Comparison of ENCODE assay signal across 2 cellular contexts in the genomic region with DNA sequence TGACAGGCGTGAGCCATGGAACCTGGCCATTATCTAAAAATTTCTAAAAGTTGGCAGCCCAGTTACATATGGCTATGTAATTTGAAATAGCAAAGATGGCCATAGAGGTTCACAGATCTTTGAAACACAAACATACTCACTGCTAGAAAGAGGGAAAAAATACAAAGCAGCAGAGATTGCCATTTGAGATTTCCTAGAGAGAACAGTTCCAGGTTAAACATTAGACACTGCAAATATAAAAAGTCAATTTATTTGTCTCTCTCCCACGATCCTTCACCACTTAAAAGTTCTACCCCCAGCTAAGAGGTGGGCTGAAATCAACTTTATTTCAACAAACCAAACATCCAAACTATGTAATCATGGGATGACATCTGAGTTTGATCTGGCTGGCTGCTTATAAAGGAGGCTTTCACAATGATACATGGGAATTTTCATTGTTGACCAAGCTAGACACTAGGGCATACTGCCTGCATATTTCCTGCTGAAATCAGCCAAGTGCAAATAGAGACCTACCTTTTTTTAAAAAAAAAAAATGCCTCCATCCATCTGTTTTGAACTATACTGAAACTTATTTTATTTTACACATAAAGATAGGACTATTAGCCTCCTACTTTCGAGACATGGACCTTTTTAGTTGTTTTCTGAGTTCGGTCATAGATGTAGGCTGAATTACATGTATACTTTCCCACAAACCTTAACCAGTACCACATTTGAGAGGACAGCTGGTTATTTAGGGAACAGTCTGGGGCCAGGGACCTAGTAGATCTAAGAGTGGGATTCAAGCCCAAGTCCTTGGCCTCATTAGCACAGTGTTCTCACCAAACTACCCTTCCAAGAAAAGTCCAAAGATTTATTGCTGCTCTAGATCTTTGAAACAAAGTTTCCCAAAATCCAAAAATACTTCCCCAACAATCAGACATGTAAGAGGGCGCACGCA.
TF ChIP-seq lines count a peak whose summit lies in the region.

No MANE protein-coding gene starts in this region.

TF ChIP-seq in A549, 52 proteins besides CTCF, POLR2A, EP300 and RAD21 (continued from another document):
- TF ChIP-seq ELK1 (IDR thresholded peaks at IDR 0.05; ENCODE audit: low read depth, low read length) (no peak), HOXB13 (CRISPR knock-in tag; IDR thresholded peaks at IDR 0.05; ENCODE audit: low read depth) (0 out of 2 replicates have a peak, but pooled peaks have one; percentile 45), CHD2 (IDR thresholded peaks at IDR 0.05; ENCODE audit: low read length, partially characterized antibody) (no peak), GATA3 (IDR thresholded peaks at IDR 0.05; ENCODE audit: borderline replicate concordance) (peak; percentile 100), MAZ (IDR thresholded peaks at IDR 0.05; ENCODE audit: borderline replicate concordance, low read depth, low read length) (no peak), CEBPB (IDR thresholded peaks at IDR 0.05) (peak; percentile 95 to 97), FOSL2 (IDR thresholded peaks at IDR 0.05) (peak; percentile 39; the same call in 1 of the 2 replicates), FOSL2 (CRISPR knock-in tag; IDR thresholded peaks at IDR 0.05) (peak; percentile 92), ESRRA (IDR thresholded peaks at IDR 0.05; ENCODE audit: borderline replicate concordance, low read length) (no peak), RFX5 (IDR thresholded peaks at IDR 0.05) (no peak), KDM1A (IDR thresholded peaks at IDR 0.05; ENCODE audit: low read depth) (no peak), MAX (IDR thresholded peaks at IDR 0.05) (peak; percentile 49; the same call in 1 of the 2 replicates), RCOR1 (IDR thresholded peaks at IDR 0.05; ENCODE audit: low read depth, low read length) (no peak), SMC3 (IDR thresholded peaks at IDR 0.05) (peak; percentile 37; the same call in 2 of the 3 replicates), FOXS1 (CRISPR knock-in tag; IDR thresholded peaks at IDR 0.05) (0 out of 2 replicates have a peak, but pooled peaks have one; percentile 26), HES2 (IDR thresholded peaks at IDR 0.05) (peak; percentile 83), JUN (IDR thresholded peaks at IDR 0.05) (peak; percentile 95 to 98)
- TF ChIP-seq, protein P1, sequence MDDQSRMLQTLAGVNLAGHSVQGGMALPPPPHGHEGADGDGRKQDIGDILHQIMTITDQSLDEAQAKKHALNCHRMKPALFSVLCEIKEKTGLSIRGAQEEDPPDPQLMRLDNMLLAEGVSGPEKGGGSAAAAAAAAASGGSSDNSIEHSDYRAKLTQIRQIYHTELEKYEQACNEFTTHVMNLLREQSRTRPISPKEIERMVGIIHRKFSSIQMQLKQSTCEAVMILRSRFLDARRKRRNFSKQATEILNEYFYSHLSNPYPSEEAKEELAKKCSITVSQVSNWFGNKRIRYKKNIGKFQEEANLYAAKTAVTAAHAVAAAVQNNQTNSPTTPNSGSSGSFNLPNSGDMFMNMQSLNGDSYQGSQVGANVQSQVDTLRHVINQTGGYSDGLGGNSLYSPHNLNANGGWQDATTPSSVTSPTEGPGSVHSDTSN (IDR thresholded peaks at IDR 0.05) = 0 out of 2 replicates have a peak, but pooled peaks have one; percentile 52
- TF ChIP-seq, protein P2, sequence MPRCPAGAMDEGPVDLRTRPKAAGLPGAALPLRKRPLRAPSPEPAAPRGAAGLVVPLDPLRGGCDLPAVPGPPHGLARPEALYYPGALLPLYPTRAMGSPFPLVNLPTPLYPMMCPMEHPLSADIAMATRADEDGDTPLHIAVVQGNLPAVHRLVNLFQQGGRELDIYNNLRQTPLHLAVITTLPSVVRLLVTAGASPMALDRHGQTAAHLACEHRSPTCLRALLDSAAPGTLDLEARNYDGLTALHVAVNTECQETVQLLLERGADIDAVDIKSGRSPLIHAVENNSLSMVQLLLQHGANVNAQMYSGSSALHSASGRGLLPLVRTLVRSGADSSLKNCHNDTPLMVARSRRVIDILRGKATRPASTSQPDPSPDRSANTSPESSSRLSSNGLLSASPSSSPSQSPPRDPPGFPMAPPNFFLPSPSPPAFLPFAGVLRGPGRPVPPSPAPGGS (IDR thresholded peaks at IDR 0.05) = peak; percentile 97

TF ChIP-seq in liver, 16 proteins besides CTCF, POLR2A, EP300 and RAD21 (continued from another document):
- peak; percentile 82 for TF ChIP-seq ZBTB33 (IDR thresholded peaks at IDR 0.05)
- no peak for TF ChIP-seq HNF4G (IDR thresholded peaks at IDR 0.05)
- TF ChIP-seq RXRA (IDR thresholded peaks at IDR 0.05) = peak; percentile 59 to 89
- TF ChIP-seq HNF4A (conservative IDR thresholded peaks at IDR 0.05) = peak; percentile 55 to 79
- peak; percentile 57 for TF ChIP-seq SP1 (IDR thresholded peaks at IDR 0.05)
- TF ChIP-seq, protein P3, sequence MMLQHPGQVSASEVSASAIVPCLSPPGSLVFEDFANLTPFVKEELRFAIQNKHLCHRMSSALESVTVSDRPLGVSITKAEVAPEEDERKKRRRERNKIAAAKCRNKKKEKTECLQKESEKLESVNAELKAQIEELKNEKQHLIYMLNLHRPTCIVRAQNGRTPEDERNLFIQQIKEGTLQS (IDR thresholded peaks at IDR 0.05) = no peak
- TF ChIP-seq NR2F2 (IDR thresholded peaks at IDR 0.05) = no peak
- peak; percentile 55 for TF ChIP-seq REST (IDR thresholded peaks at IDR 0.05)
- peak; percentile 81 for TF ChIP-seq FOXA1 (IDR thresholded peaks at IDR 0.05)
- TF ChIP-seq FOXA2 (IDR thresholded peaks at IDR 0.05) = peak; percentile 84
- peak; percentile 71 for TF ChIP-seq MAX (IDR thresholded peaks at IDR 0.05)
- TF ChIP-seq GABPA (IDR thresholded peaks at IDR 0.05 in 1 of 2, conservative IDR thresholded peaks at IDR 0.05 in 1 of 2) = peak in 1 of 2 donors; percentile 60
- no peak for TF ChIP-seq TAF1 (conservative IDR thresholded peaks at IDR 0.05)
